23 cellular contexts compared by ENCODE assay signal in genomic region chr6:3523966-3524365, GRCh38.
A peak's percentile ranks its signal among the peaks of the same experiment; 100 is the strongest.
DNase-seq lines count a peak whose midpoint lies in the region; ATAC-seq lines count a peak whose summit lies in the region.
"Had no signal": no experiment of that assay in that cellular context is flagged by ENCODE, and none has a peak within 500 bp of the region (broad histone marks: within the 10 kb centered on the region; RNA-seq: fewer than 3 reads in every experiment).

No MANE protein-coding gene starts in this region.

- DNase-seq in NCI-H2171 treated with DMSO at 0.1 percent for 48 hours (lab: John Stamatoyannopoulos, UW) (peak; percentile 28), NCI-H2171 (lab: John Stamatoyannopoulos, UW) (no peak), NCI-H82 (lab: John Stamatoyannopoulos, UW) (peak; percentile 83), mesenchymal stem cell (no peak)
- no peak for DNase-seq in activated T-cell treated with anti-CD3 and anti-CD28 coated beads, Interleukin-2, amount 50 U/mL, for 4 hours
- no peak for DNase-seq in central memory CD4-positive, alpha-beta T cell
- DNase-seq in activated CD8-positive, alpha-beta memory T cell treated with anti-CD3 and anti-CD28 coated beads, Interleukin-2, amount 50 U/mL, for 48 hours: no peak
- DNase-seq: CD8-positive, alpha-beta memory T cell; H9; HFFc6; KBM-7; NCI-H1092; NCI-H1436; NCI-H1930; NCI-H69; T-cell had no signal

- H3K79me1 ChIP-seq in mesenchymal stem cell (replicated peaks; ENCODE audit: low read length, poor library complexity, severe bottlenecking): no peaks in the 10 kb centered on the region

- H2BK15ac ChIP-seq in mesenchymal stem cell (ENCODE audit: low read depth, poor library complexity, severe bottlenecking): no peak overlapping the region

- H3K4me1 ChIP-seq in mesenchymal stem cell (ENCODE audit: control insufficient read depth, insufficient read depth, low read depth, low read length): peaks cover 12% of the 10 kb centered on the region

- H3K27me3 ChIP-seq in mesenchymal stem cell (ENCODE audit: control insufficient read depth in 1 of 2, insufficient read depth in 1 of 2, low read length in 2 of 2): no peaks in the 10 kb centered on the region

- no peak overlapping the region for H3K4ac ChIP-seq in mesenchymal stem cell (ENCODE audit: low read depth in 1 of 2, low read length in 2 of 2)

- no peak for ATAC-seq in HG03039 (IDR thresholded peaks at IDR 0.05; ENCODE audit: unreplicated experiment)
- no peak for ATAC-seq in activated T-cell treated with anti-CD3 and anti-CD28 coated beads, Interleukin-2, amount 50 U/mL, for 4 hours
- ATAC-seq: HepG2, Panc1, T-cell had no signal

- no peak overlapping the region for H3K18ac ChIP-seq in mesenchymal stem cell (ENCODE audit: low read depth in 1 of 2, low read length in 2 of 2)

- no peak overlapping the region for H4K8ac ChIP-seq in mesenchymal stem cell (ENCODE audit: low read length)

- H2BK120ac ChIP-seq in mesenchymal stem cell (ENCODE audit: low read depth, low read length): no peak overlapping the region

- H3K4me3 Mint-ChIP-seq in activated T-cell treated with anti-CD3 and anti-CD28 coated beads, Interleukin-2, amount 50 U/mL, for 4 hours: no peak overlapping the region
- H3K4me3 Mint-ChIP-seq: CD8-positive, alpha-beta memory T cell; H9; T-cell had no signal

- no peaks in the 10 kb centered on the region for H3K36me3 ChIP-seq in mesenchymal stem cell (ENCODE audit: control insufficient read depth in 1 of 2, insufficient read depth in 2 of 2, low read depth in 1 of 2, low read length in 2 of 2)

- no peaks in the 10 kb centered on the region for H3K4me1 Mint-ChIP-seq in activated T-cell treated with anti-CD3 and anti-CD28 coated beads, Interleukin-2, amount 50 U/mL, for 4 hours (ENCODE audit: low read depth)
- H3K4me1 Mint-ChIP-seq: CD8-positive, alpha-beta memory T cell; T-cell had no signal

- H3K9me3 Mint-ChIP-seq in activated T-cell treated with anti-CD3 and anti-CD28 coated beads, Interleukin-2, amount 50 U/mL, for 4 hours: no peaks in the 10 kb centered on the region
- H3K9me3 Mint-ChIP-seq: CD8-positive, alpha-beta memory T cell; HFFc6; T-cell had no signal

- no peak overlapping the region for H3K23ac ChIP-seq in mesenchymal stem cell (ENCODE audit: low read length in 2 of 2)

- H4K91ac ChIP-seq in mesenchymal stem cell (ENCODE audit: low read length): no peak overlapping the region

- no peaks in the 10 kb centered on the region for H3K9me3 ChIP-seq in mesenchymal stem cell (ENCODE audit: control insufficient read depth, low read length)

- H3K14ac ChIP-seq in mesenchymal stem cell (ENCODE audit: low read length in 2 of 2): no peak overlapping the region

- H3K4me2 ChIP-seq in mesenchymal stem cell (ENCODE audit: low read length, poor library complexity, severe bottlenecking): no peak overlapping the region

- 94% methylated on average over 7 of the region's 7 CpGs for WGBS in mesenchymal stem cell

- no peak overlapping the region for H2AFZ ChIP-seq in mesenchymal stem cell (ENCODE audit: low read depth, low read length)
- H2AFZ ChIP-seq: GM23248 had no signal

- H3K27me3 Mint-ChIP-seq in activated T-cell treated with anti-CD3 and anti-CD28 coated beads, Interleukin-2, amount 50 U/mL, for 4 hours (ENCODE audit: low read depth): peaks cover 15% of the 10 kb centered on the region

- H3K9ac ChIP-seq in mesenchymal stem cell (ENCODE audit: low read length): no peak overlapping the region
- H3K9ac ChIP-seq: GM23248 had no signal

- H2AK5ac ChIP-seq in mesenchymal stem cell (ENCODE audit: low read length, severe bottlenecking): peak overlapping the region; percentile 32

- H3K4me3 ChIP-seq in mesenchymal stem cell (ENCODE audit: insufficient read depth in 1 of 2, low read depth in 1 of 2, low read length in 2 of 2): no peak overlapping the region
- H3K4me3 ChIP-seq: GM23248 had no signal

- no peak overlapping the region for H2BK12ac ChIP-seq in mesenchymal stem cell (ENCODE audit: low read length in 2 of 2)

- no peak overlapping the region for H3K27ac ChIP-seq in mesenchymal stem cell (ENCODE audit: low read length, poor library complexity, severe bottlenecking)
- H3K27ac ChIP-seq: 22Rv1, C4-2B, HL-60 had no signal

- no peak overlapping the region for H2BK5ac ChIP-seq in mesenchymal stem cell (ENCODE audit: low read depth, low read length, poor library complexity, severe bottlenecking)

- H3K36me3 Mint-ChIP-seq in activated T-cell treated with anti-CD3 and anti-CD28 coated beads, Interleukin-2, amount 50 U/mL, for 4 hours (ENCODE audit: insufficient read depth): no peaks in the 10 kb centered on the region
- H3K36me3 Mint-ChIP-seq: CD8-positive, alpha-beta memory T cell; T-cell had no signal

Comparison
In these comparisons a context has a peak if more than half of its experiments do, and no peak if none do; other contexts are left out.
1. DNase-seq: peak in NCI-H2171 treated with DMSO at 0.1 percent for 48 hours (single experiment) and NCI-H82 (single experiment); none in NCI-H2171 (single experiment), mesenchymal stem cell (single experiment), activated T-cell treated with anti-CD3 and anti-CD28 coated beads, Interleukin-2, amount 50 U/mL, for 4 hours (single experiment), central memory CD4-positive, alpha-beta T cell (single experiment) and activated CD8-positive, alpha-beta memory T cell treated with anti-CD3 and anti-CD28 coated beads, Interleukin-2, amount 50 U/mL, for 48 hours (single experiment).